ENCODE assay signal across 10 cellular contexts in genomic region chr3:190076601-190077444, GRCh38. TPM values are rescaled to one million over a fixed set of nuclear protein-coding genes. Genes with fewer than 3 reads are reported as not detected.
A peak's percentile ranks its signal among the peaks of the same experiment; 100 is the strongest.
DNase-seq lines count a peak whose midpoint lies in the region; ATAC-seq, FAIRE-seq and TF ChIP-seq lines count a peak whose summit lies in the region.
"Had no signal": no experiment of that assay in that cellular context is flagged by ENCODE, and none has a peak within 500 bp of the region (broad histone marks: within the 10 kb centered on the region; RNA-seq: fewer than 3 reads in every experiment).

No MANE protein-coding gene starts in this region.

- FAIRE-seq in D721Med (lab: Jason Lieb, UNC): no peak

- POLR2A ChIA-PET in PC-3 (lab: Charles Lee; ENCODE audit: unreplicated experiment): interaction anchor here (0.6 kb wide), 1 partner anchor 15 kb away, joined by 4 read pairs; no protein-coding TSS in a partner anchor

- peaks cover 12% of the 10 kb centered on the region for H3F3A ChIP-seq in PC-3 (ENCODE audit: low read length, unreplicated experiment)

- H4K20me1 ChIP-seq in PC-3 (ENCODE audit: low read length): no peaks in the 10 kb centered on the region

- H3K36me3 ChIP-seq in PC-3 (ENCODE audit: low read depth, low read length) (no peaks in the 10 kb centered on the region), esophagus squamous epithelium (no peaks in the 10 kb centered on the region)

- no peaks in the 10 kb centered on the region for H3K79me2 ChIP-seq in PC-3 (ENCODE audit: low read length)

- no TSS peak for BruUV-seq in PC-3 (replicated peaks; lab: Mats Ljungman, UMichigan)

- 22 to 43% methylated on average over 1 of the region's 1 CpG for WGBS in esophagus squamous epithelium, 2 donors

- TF ChIP-seq POLR2A in esophagus squamous epithelium (IDR thresholded peaks at IDR 0.05): no peak

- no peaks in the 10 kb centered on the region for H3K9me2 ChIP-seq in PC-3 (replicated peaks; ENCODE audit: low read length)

- H3K9me3 ChIP-seq in PC-3 (ENCODE audit: low read length) (no peaks in the 10 kb centered on the region), esophagus squamous epithelium (no peaks in the 10 kb centered on the region)

- DNase-seq in COLO829 (ENCODE audit: low spot score) (peak; percentile 53), PC-3 (peak; percentile 90), esophagus squamous epithelium (lab: John Stamatoyannopoulos, UW) (no peak), non-pigmented ciliary epithelial cell (ENCODE audit: low read depth) (peak; percentile 99), cerebellum (ENCODE audit: low spot score) (no peak), D721Med (ENCODE audit: insufficient read length, low spot score) (no peak)
- DNase-seq: stimulated activated CD8-positive, alpha-beta memory T cell treated with anti-CD3 and anti-CD28 coated beads, Interleukin-4, amount 100 ng/mL, for 48 hours had no signal

- H3K9ac ChIP-seq in PC-3 (ENCODE audit: low read length): no peak overlapping the region; the same call in 1 of the 2 replicates

- H3K4me2 ChIP-seq in PC-3 (ENCODE audit: low read length): peak overlapping the region; percentile 56

- H3K4me3 ChIP-seq in PC-3 (ENCODE audit: low read length) (peak overlapping the region; percentile 26; the same call in 1 of the 2 replicates), esophagus squamous epithelium (no peak overlapping the region)

- peaks cover 24% of the 10 kb centered on the region for H3K4me1 ChIP-seq in PC-3 (ENCODE audit: insufficient read depth, low read length)
- H3K4me1 ChIP-seq in esophagus squamous epithelium: peaks cover 0 to 19% (median 12%) of the 10 kb centered on the region in 3 donors

- H3K27ac ChIP-seq in PC-3 (ENCODE audit: low read length): peak overlapping the region; percentile 68
- H3K27ac ChIP-seq in esophagus squamous epithelium: peak overlapping the region; percentile 36 to 63 (median 42)

- intact Hi-C loops in PC-3 (cut with micrococcal nuclease): loop anchor here (1.0 to 2.0 kb wide), 2 partner anchors 60 to 110 kb away; no protein-coding TSS in a partner anchor
- intact Hi-C loops in esophagus squamous epithelium (cut with DNase I): no loop called here

- ATAC-seq in PC-3 (peak; percentile 97), HG03280 (IDR thresholded peaks at IDR 0.05; ENCODE audit: unreplicated experiment) (no peak), GM21717 (IDR thresholded peaks at IDR 0.05; ENCODE audit: unreplicated experiment) (no peak)
- ATAC-seq: activated CD4-positive, CD25-positive, alpha-beta regulatory T cell treated with anti-CD3 and anti-CD28 coated beads, Interleukin-2, amount 50 U/mL, for 24 hours had no signal

- TF ChIP-seq CTCF in PC-3 (conservative IDR thresholded peaks at IDR 0.05; ENCODE audit: low read depth, low read length): no peak
- no peak for TF ChIP-seq CTCF in esophagus squamous epithelium (IDR thresholded peaks at IDR 0.05)
- no peak for TF ChIP-seq CTCF in D721Med (IDR thresholded peaks at IDR 0.05; ENCODE audit: insufficient read depth, missing control alignments)

- H3K27me3 ChIP-seq in PC-3 (ENCODE audit: low read length) (no peaks in the 10 kb centered on the region), esophagus squamous epithelium (no peaks in the 10 kb centered on the region)

- peak overlapping the region; percentile 18 for H2AFZ ChIP-seq in PC-3 (ENCODE audit: low read length)

- CTCF ChIA-PET in PC-3 (lab: Charles Lee): interaction anchor here (0.6 kb wide), 1 partner anchor 60 kb away, joined by 3 read pairs; no protein-coding TSS in a partner anchor

RNA-seq across cellular contexts. Expression of gene P3H2, which starts 43.9 kb away (rescaled TPM):
- total RNA-seq in PC-3 (2014; rRNA removed): 4.5 and 11.4 TPM in 2 replicates
- 10 to 100 TPM; 16.5 to 41.2 (median 34.0) TPM for total RNA-seq in esophagus squamous epithelium
- total RNA-seq in cerebellum: 1.8 TPM

Comparison
In these comparisons a context has a peak if more than half of its experiments do, and no peak if none do; other contexts are left out.
1. DNase-seq: peak in COLO829 (single experiment), PC-3 (single experiment) and non-pigmented ciliary epithelial cell (single experiment); none in esophagus squamous epithelium (single experiment), cerebellum (single experiment) and D721Med (single experiment).